In the genomic region with DNA sequence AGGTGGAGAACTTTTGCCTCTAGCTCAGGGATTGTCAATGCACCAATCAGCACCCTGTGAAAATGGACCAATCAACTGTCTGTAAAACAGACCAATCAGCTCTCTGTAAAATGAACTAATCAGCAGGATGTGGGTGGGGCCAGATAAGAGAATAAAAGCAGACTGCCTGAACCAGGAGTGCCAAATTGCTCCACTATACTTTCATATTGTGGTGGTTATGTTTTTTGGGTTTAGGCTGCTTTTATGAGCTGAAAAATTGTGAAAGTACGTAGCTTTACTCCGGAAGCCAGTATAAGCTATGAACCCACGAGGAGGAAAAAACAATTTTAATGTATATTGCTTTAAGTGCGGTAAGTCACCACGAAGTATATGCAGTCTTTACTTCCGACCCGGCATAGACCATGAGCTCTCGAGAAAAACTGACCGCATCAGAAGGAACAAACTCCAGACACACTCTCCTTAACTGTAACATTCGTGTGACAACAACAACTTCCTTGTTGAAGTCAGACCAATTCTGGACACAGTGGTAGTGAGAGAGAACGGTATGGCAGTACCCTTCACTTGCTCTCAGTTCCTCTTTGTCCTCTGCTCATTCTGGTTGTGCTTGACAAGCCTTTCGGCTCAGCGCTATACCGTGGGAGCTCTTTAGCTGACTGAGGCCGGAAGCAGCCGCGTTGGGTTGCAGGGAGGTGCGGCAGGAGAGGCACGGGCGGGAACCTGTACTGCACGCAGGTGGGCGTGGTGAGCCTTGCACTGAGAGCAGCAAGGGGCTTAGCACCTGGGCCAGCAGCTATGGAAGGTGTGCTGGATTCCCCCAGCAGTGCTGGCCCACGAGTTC, we compare ENCODE assay signal across 9 cellular contexts.
A peak's percentile ranks its signal among the peaks of the same experiment; 100 is the strongest.
DNase-seq lines count a peak whose midpoint lies in the region; ATAC-seq and TF ChIP-seq lines count a peak whose summit lies in the region.
"Had no signal": no experiment of that assay in that cellular context is flagged by ENCODE, and none has a peak within 500 bp of the region (broad histone marks: within the 10 kb centered on the region; RNA-seq: fewer than 3 reads in every experiment).

No MANE protein-coding gene starts in this region.

- no peak for TF ChIP-seq CTCF in right atrium auricular region (IDR thresholded peaks at IDR 0.05)

- intact Hi-C loops in Right ventricle myocardium superior (cut with DNase I): no loop called here
- intact Hi-C loops in activated CD4-positive, alpha-beta memory T cell treated with anti-CD3 and anti-CD28 coated beads for 36 hours (cut with micrococcal nuclease): loop anchor here (1.0 to 2.0 kb wide), 3 partner anchors 17 to 85 kb away; no protein-coding TSS in a partner anchor
- intact Hi-C loops in right cardiac atrium (cut with DNase I): no loop called here

- DNase-seq in Right ventricle myocardium superior: peak; percentile 62
- no peak for DNase-seq in right atrium auricular region (ENCODE audit: low spot score)
- DNase-seq in activated CD4-positive, alpha-beta memory T cell treated with anti-CD3 and anti-CD28 coated beads for 36 hours: peak; percentile 84
- DNase-seq in right cardiac atrium: peak; percentile 26 to 78 (median 69)
- DNase-seq in stimulated activated CD8-positive, alpha-beta memory T cell treated with anti-CD3 and anti-CD28 coated beads, Interleukin-4, amount 100 ng/mL, for 48 hours: peak; percentile 75
- no peak for DNase-seq in NCI-H82 treated with DMSO at 0.1 percent for 48 hours (lab: John Stamatoyannopoulos, UW; ENCODE audit: unreplicated experiment)
- DNase-seq in NCI-H1694 treated with DMSO at 0.1 percent for 48 hours (lab: John Stamatoyannopoulos, UW): no peak

- peaks cover 15% of the 10 kb centered on the region for H3K4me1 Mint-ChIP-seq in activated CD4-positive, alpha-beta memory T cell treated with anti-CD3 and anti-CD28 coated beads for 36 hours (ENCODE audit: low read depth)

- H3K9me3 ChIP-seq in right atrium auricular region (no peaks in the 10 kb centered on the region), right cardiac atrium (ENCODE audit: control insufficient read depth, low read length) (no peaks in the 10 kb centered on the region)
- H3K9me3 ChIP-seq: ascending aorta had no signal

- peaks cover 6% of the 10 kb centered on the region for H3K36me3 Mint-ChIP-seq in activated CD4-positive, alpha-beta memory T cell treated with anti-CD3 and anti-CD28 coated beads for 36 hours

- peak overlapping the region; percentile 83 for H3K4me3 Mint-ChIP-seq in activated CD4-positive, alpha-beta memory T cell treated with anti-CD3 and anti-CD28 coated beads for 36 hours

- H3K9me3 Mint-ChIP-seq in activated CD4-positive, alpha-beta memory T cell treated with anti-CD3 and anti-CD28 coated beads for 36 hours: peaks cover 4% of the 10 kb centered on the region

- peak; percentile 82 for ATAC-seq in Right ventricle myocardium superior (ENCODE audit: poor library complexity)
- ATAC-seq in HG03469 (IDR thresholded peaks at IDR 0.05; ENCODE audit: unreplicated experiment): peak; percentile 99
- peak; percentile 80 to 81 for ATAC-seq in right cardiac atrium

- CTCF ChIA-PET in activated CD4-positive, alpha-beta memory T cell treated with anti-CD3 and anti-CD28 coated beads for 36 hours (lab: Charles Lee): interaction anchor here (1.2 to 2.5 kb wide), 7 partner anchors 12 to 216 kb away, joined by 3 to 11 read pairs (median 4); no protein-coding TSS in a partner anchor

- H3K27ac ChIP-seq in right atrium auricular region: no peak overlapping the region
- H3K27ac ChIP-seq in right cardiac atrium (ENCODE audit: low read length): no peak overlapping the region
- H3K27ac ChIP-seq: ascending aorta had no signal

- H3K27me3 Mint-ChIP-seq in activated CD4-positive, alpha-beta memory T cell treated with anti-CD3 and anti-CD28 coated beads for 36 hours: no peaks in the 10 kb centered on the region

- no peaks in the 10 kb centered on the region for H3K36me3 ChIP-seq in right atrium auricular region
- H3K36me3 ChIP-seq: ascending aorta had no signal

- 82% methylated on average over 23 of the region's 23 CpGs for WGBS in right cardiac atrium

- POLR2A ChIA-PET in activated CD4-positive, alpha-beta memory T cell treated with anti-CD3 and anti-CD28 coated beads for 36 hours (lab: Charles Lee): interaction anchor here (0.6 to 2.4 kb wide), 11 partner anchors 12 to 215 kb away, joined by 3 to 29 read pairs (median 4); a partner anchor contains a TSS

- H3K4me1 ChIP-seq in right atrium auricular region (no peaks in the 10 kb centered on the region), right cardiac atrium (ENCODE audit: control insufficient read depth, insufficient read depth, low read length) (no peaks in the 10 kb centered on the region)
- H3K4me1 ChIP-seq: ascending aorta had no signal

- H3K27ac Mint-ChIP-seq in activated CD4-positive, alpha-beta memory T cell treated with anti-CD3 and anti-CD28 coated beads for 36 hours: peak overlapping the region; percentile 96

- H3K27me3 ChIP-seq in right atrium auricular region (no peaks in the 10 kb centered on the region), right cardiac atrium (ENCODE audit: control insufficient read depth, insufficient read depth) (no peaks in the 10 kb centered on the region)
- H3K27me3 ChIP-seq: ascending aorta had no signal

- H3K4me3 ChIP-seq in right atrium auricular region (no peak overlapping the region), right cardiac atrium (ENCODE audit: low read length) (no peak overlapping the region)
- H3K4me3 ChIP-seq: ascending aorta had no signal

Comparison
In these comparisons a context has a peak if more than half of its experiments do, and no peak if none do; other contexts are left out.
1. DNase-seq: peak in Right ventricle myocardium superior (single experiment), activated CD4-positive, alpha-beta memory T cell treated with anti-CD3 and anti-CD28 coated beads for 36 hours (single experiment), right cardiac atrium (3 of 3) and stimulated activated CD8-positive, alpha-beta memory T cell treated with anti-CD3 and anti-CD28 coated beads, Interleukin-4, amount 100 ng/mL, for 48 hours (single experiment); none in right atrium auricular region (single experiment), NCI-H82 treated with DMSO at 0.1 percent for 48 hours (single experiment) and NCI-H1694 treated with DMSO at 0.1 percent for 48 hours (single experiment).
2. Peak in every context shown above with its lines, with median percentiles within 50 percentile points of each other: ATAC-seq.